In the genomic region with DNA sequence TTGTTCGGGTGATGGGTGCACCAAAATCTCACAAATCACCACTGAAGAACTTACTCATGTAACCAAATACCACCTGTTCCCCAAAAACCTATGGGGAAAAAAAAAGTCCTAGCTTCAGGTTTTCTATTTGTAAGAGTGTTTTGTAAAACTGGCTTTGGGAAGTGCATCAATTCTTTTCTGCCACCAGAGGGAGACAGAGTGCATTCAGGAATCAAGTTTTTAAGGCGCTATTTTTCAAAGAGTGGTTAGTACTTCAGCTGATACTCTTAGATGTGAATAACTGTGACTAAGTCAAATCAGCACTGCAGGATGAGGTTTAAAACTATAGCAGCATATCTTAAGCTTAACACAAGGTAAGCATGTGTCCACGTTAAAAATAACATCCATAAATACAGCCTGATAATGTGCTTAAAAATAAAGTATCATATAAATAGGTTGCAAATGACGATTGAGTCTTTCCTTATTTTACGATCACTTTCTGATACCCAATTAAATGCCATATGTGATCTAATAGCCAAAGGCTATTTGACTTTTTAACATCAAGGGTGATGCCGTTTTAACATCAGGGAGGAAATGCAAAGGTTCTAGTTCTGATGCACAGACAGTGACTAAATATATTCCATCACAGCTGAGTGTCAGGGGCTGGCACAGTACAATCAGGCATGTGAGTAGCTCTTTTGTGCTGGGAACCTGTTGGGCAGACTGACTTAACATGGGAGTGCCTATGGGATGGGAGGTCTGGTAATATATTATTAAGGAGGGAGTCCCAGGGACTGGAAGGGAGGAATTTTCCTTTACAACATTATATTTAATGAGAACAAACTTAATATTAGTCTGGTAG, we compare ENCODE assay signal across 9 cellular contexts. TPM values are rescaled to one million over a fixed set of nuclear protein-coding genes. Genes with fewer than 3 reads are reported as not detected.
DNase-seq lines count a peak whose midpoint lies in the region; ATAC-seq and TF ChIP-seq lines count a peak whose summit lies in the region.
"Had no signal": no experiment of that assay in that cellular context is flagged by ENCODE, and none has a peak within 500 bp of the region (broad histone marks: within the 10 kb centered on the region; RNA-seq: fewer than 3 reads in every experiment).

No MANE protein-coding gene starts in this region.

- no peak overlapping the region for H3K27ac Mint-ChIP-seq in activated CD8-positive, alpha-beta memory T cell treated with anti-CD3 and anti-CD28 coated beads, Interleukin-2, amount 10 ng/mL, durations not matched to agents 7 days and 5 days
- H3K27ac Mint-ChIP-seq in glutamatergic neuron (ENCODE audit: unreplicated experiment) = no peak overlapping the region

- ATAC-seq in activated CD8-positive, alpha-beta memory T cell treated with anti-CD3 and anti-CD28 coated beads, Interleukin-2, amount 10 ng/mL, durations not matched to agents 7 days and 5 days = peak; percentile 30
- ATAC-seq in GM18867 (IDR thresholded peaks at IDR 0.05; ENCODE audit: unreplicated experiment) (no peak), HG03139 (IDR thresholded peaks at IDR 0.05; ENCODE audit: unreplicated experiment) (no peak)

- H3K9me3 Mint-ChIP-seq in activated CD8-positive, alpha-beta memory T cell treated with anti-CD3 and anti-CD28 coated beads, Interleukin-2, amount 10 ng/mL, durations not matched to agents 7 days and 5 days (ENCODE audit: low read depth) = no peaks in the 10 kb centered on the region
- no peaks in the 10 kb centered on the region for H3K9me3 Mint-ChIP-seq in glutamatergic neuron (ENCODE audit: unreplicated experiment)
- H3K9me3 Mint-ChIP-seq: stimulated activated naive CD8-positive, alpha-beta T cell treated with anti-CD3 and anti-CD28 coated beads, Interleukin-15, Interleukin-2, amounts not matched to agents 100 ng/mL and 50 ng/mL, for 24 hours had no signal

- peak; percentile 45; the same call in 1 of the 2 replicates for TF ChIP-seq CTCF in WERI-Rb-1 (IDR thresholded peaks at IDR 0.05; ENCODE audit: low read depth, low read length)
- peak; percentile 93 for TF ChIP-seq CTCF in glutamatergic neuron (IDR thresholded peaks at IDR 0.05; ENCODE audit: partially characterized antibody, unreplicated experiment)
- TF ChIP-seq CTCF in retinal pigment epithelial cell (conservative IDR thresholded peaks at IDR 0.05; ENCODE audit: low read depth, low read length) = peak; percentile 94

- peaks cover 18% of the 10 kb centered on the region for H3K4me1 Mint-ChIP-seq in activated CD8-positive, alpha-beta memory T cell treated with anti-CD3 and anti-CD28 coated beads, Interleukin-2, amount 10 ng/mL, durations not matched to agents 7 days and 5 days
- H3K4me1 Mint-ChIP-seq in glutamatergic neuron (ENCODE audit: low read depth, unreplicated experiment) = peaks cover 22% of the 10 kb centered on the region

- no peak overlapping the region for H3K4me3 Mint-ChIP-seq in activated CD8-positive, alpha-beta memory T cell treated with anti-CD3 and anti-CD28 coated beads, Interleukin-2, amount 10 ng/mL, durations not matched to agents 7 days and 5 days
- no peak overlapping the region for H3K4me3 Mint-ChIP-seq in glutamatergic neuron (ENCODE audit: unreplicated experiment)
- H3K4me3 Mint-ChIP-seq: stimulated activated naive CD8-positive, alpha-beta T cell treated with anti-CD3 and anti-CD28 coated beads, Interleukin-15, Interleukin-2, amounts not matched to agents 100 ng/mL and 50 ng/mL, for 24 hours had no signal

- no peaks in the 10 kb centered on the region for H3K9me3 ChIP-seq in WERI-Rb-1 (ENCODE audit: severe bottlenecking)

- no peaks in the 10 kb centered on the region for H3K36me3 Mint-ChIP-seq in activated CD8-positive, alpha-beta memory T cell treated with anti-CD3 and anti-CD28 coated beads, Interleukin-2, amount 10 ng/mL, durations not matched to agents 7 days and 5 days
- H3K36me3 Mint-ChIP-seq in glutamatergic neuron (ENCODE audit: unreplicated experiment) = no peaks in the 10 kb centered on the region

- no peak overlapping the region for H3K27ac ChIP-seq in WERI-Rb-1

- peak; percentile 38 for DNase-seq in activated CD8-positive, alpha-beta memory T cell treated with anti-CD3 and anti-CD28 coated beads, Interleukin-2, amount 10 ng/mL, durations not matched to agents 7 days and 5 days
- DNase-seq in activated CD8-positive, alpha-beta memory T cell treated with anti-CD3 and anti-CD28 coated beads, Interleukin-2, amount 50 U/mL, for 48 hours = no peak
- peak; percentile 62 for DNase-seq in LoVo (ENCODE audit: low spot score)
- DNase-seq in WERI-Rb-1 = no peak
- DNase-seq in glutamatergic neuron = no peak
- peak; percentile 13 for DNase-seq in retinal pigment epithelial cell (ENCODE audit: low read depth)

- no peaks in the 10 kb centered on the region for H3K27me3 ChIP-seq in WERI-Rb-1 (ENCODE audit: insufficient read depth, low read depth, severe bottlenecking)

- H3K27me3 Mint-ChIP-seq in activated CD8-positive, alpha-beta memory T cell treated with anti-CD3 and anti-CD28 coated beads, Interleukin-2, amount 10 ng/mL, durations not matched to agents 7 days and 5 days = peaks cover 54% of the 10 kb centered on the region
- H3K27me3 Mint-ChIP-seq in glutamatergic neuron (ENCODE audit: unreplicated experiment) = peaks cover 3% of the 10 kb centered on the region

- H3K4me3 ChIP-seq in WERI-Rb-1 (ENCODE audit: low read depth, low read length) = no peak overlapping the region
- H3K4me3 ChIP-seq in retinal pigment epithelial cell (ENCODE audit: low read length) = no peak overlapping the region

- no peaks in the 10 kb centered on the region for H3K36me3 ChIP-seq in WERI-Rb-1

- CTCF ChIA-PET in activated CD8-positive, alpha-beta memory T cell treated with anti-CD3 and anti-CD28 coated beads, Interleukin-2, amount 10 ng/mL, durations not matched to agents 7 days and 5 days (lab: Charles Lee) = interaction anchor here (0.7 to 2.9 kb wide), 32 partner anchors 8 to 269 kb away, joined by 3 to 21 read pairs (median 3); partner anchors contain the start of gene LYZL2

RNA-seq across cellular contexts. Expression of gene LYZL2, which starts 10.6 kb away (rescaled TPM):
- not detected for total RNA-seq in activated CD8-positive, alpha-beta memory T cell treated with anti-CD3 and anti-CD28 coated beads, Interleukin-2, amount 10 ng/mL, durations not matched to agents 7 days and 5 days
- total RNA-seq in glutamatergic neuron (ENCODE audit: unreplicated experiment) = not detected

Comparison
In these comparisons a context has a peak if more than half of its experiments do, and no peak if none do; other contexts are left out.
1. DNase-seq: peak in activated CD8-positive, alpha-beta memory T cell treated with anti-CD3 and anti-CD28 coated beads, Interleukin-2, amount 10 ng/mL, durations not matched to agents 7 days and 5 days (single experiment), LoVo (single experiment) and retinal pigment epithelial cell (single experiment); none in activated CD8-positive, alpha-beta memory T cell treated with anti-CD3 and anti-CD28 coated beads, Interleukin-2, amount 50 U/mL, for 48 hours (single experiment), WERI-Rb-1 (single experiment) and glutamatergic neuron (single experiment).
2. Peak in every context shown above with its lines, with median percentiles within 50 percentile points of each other: CTCF ChIP-seq.